In the genomic region with DNA sequence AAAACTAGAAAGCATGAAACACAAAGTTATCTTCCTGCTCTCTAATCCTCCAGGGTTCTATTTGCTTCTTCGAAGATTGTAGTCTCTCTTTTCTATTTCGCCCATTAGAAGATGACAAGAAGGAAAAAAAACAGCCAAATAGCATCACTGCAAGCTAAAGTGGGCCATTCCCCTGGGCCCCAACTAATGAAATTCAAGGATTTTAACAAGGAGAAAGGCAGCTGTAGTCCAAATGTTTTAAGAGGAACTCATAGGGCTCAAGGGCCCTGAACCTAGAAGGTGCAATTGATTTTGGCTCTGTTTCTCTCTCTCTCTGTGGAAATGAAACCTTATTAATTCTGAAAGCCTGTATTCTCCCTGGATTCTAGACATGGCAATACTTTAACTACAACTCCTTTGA, we compare ENCODE assay signal across 11 cellular contexts. TPM values are rescaled to one million over a fixed set of nuclear protein-coding genes. Genes with fewer than 3 reads are reported as not detected.
DNase-seq lines count a peak whose midpoint lies in the region; ATAC-seq and TF ChIP-seq lines count a peak whose summit lies in the region.
"Had no signal": no experiment of that assay in that cellular context is flagged by ENCODE, and none has a peak within 500 bp of the region (broad histone marks: within the 10 kb centered on the region; RNA-seq: fewer than 3 reads in every experiment).

No MANE protein-coding gene starts in this region.

- intact Hi-C loops in ascending aorta (cut with DNase I) (loop anchor here (2.0 to 10.0 kb wide), 5 partner anchors 66 to 231 kb away; a partner anchor contains a TSS), left ventricle myocardium inferior (cut with micrococcal nuclease) (no loop called here)

- no peak overlapping the region for H3K27ac ChIP-seq in GM23338 (ENCODE audit: low read depth)
- peak overlapping the region; percentile 82 to 84 for H3K27ac ChIP-seq in ascending aorta
- H3K27ac ChIP-seq in left ventricle myocardium inferior (replicated peaks), result peak overlapping the region; percentile 48
- H3K27ac ChIP-seq in skeletal muscle tissue (ENCODE audit: low read depth, low read length), result peak overlapping the region; percentile 54

- peak overlapping the region; percentile 70; the same call in 1 of the 2 replicates for H2AFZ ChIP-seq in GM23338

- no peaks in the 10 kb centered on the region for H3K9me3 ChIP-seq in ascending aorta
- H3K9me3 ChIP-seq in left ventricle myocardium inferior (replicated peaks), result no peaks in the 10 kb centered on the region
- no peaks in the 10 kb centered on the region for H3K9me3 ChIP-seq in skeletal muscle tissue (ENCODE audit: control insufficient read depth in 3 of 3, low read length in 3 of 3)

- no peak overlapping the region for H3K4me3 ChIP-seq in GM23338
- H3K4me3 ChIP-seq in ascending aorta, result no peak overlapping the region
- no peak overlapping the region for H3K4me3 ChIP-seq in left ventricle myocardium inferior
- H3K4me3 ChIP-seq in skeletal muscle tissue (ENCODE audit: low read length in 3 of 3), result no peak overlapping the region

- no peaks in the 10 kb centered on the region for H3K36me3 Mint-ChIP-seq in GM23338 (ENCODE audit: low read depth)

- H3K4me2 ChIP-seq in GM23338, result no peak overlapping the region

- H3K4me1 ChIP-seq in GM23338 (ENCODE audit: insufficient read depth) (peaks cover 14% of the 10 kb centered on the region), ascending aorta (peaks cover 0 to 27% of the 10 kb centered on the region in 2 donors), left ventricle myocardium inferior (peaks cover 21% of the 10 kb centered on the region), skeletal muscle tissue (ENCODE audit: control insufficient read depth in 3 of 3, insufficient read depth in 3 of 3, low read length in 3 of 3) (no peaks in the 10 kb centered on the region)

- no peak overlapping the region for H3K4me3 Mint-ChIP-seq in GM23338
- H3K4me3 Mint-ChIP-seq: CD4-positive, CD25-positive, alpha-beta regulatory T cell had no signal

- H3K79me2 ChIP-seq in GM23338 (replicated peaks; ENCODE audit: insufficient read depth), result no peaks in the 10 kb centered on the region

- H3K9me3 Mint-ChIP-seq in GM23338, result no peaks in the 10 kb centered on the region
- H3K9me3 Mint-ChIP-seq: CD4-positive, CD25-positive, alpha-beta regulatory T cell; IgD-negative memory B cell had no signal

- no peaks in the 10 kb centered on the region for H3F3A ChIP-seq in GM23338 (replicated peaks; ENCODE audit: low read depth)

- ATAC-seq in GM23338 (no peak), HG03442 (IDR thresholded peaks at IDR 0.05; ENCODE audit: unreplicated experiment) (no peak)

- no peak overlapping the region for H3K9ac ChIP-seq in skeletal muscle tissue (ENCODE audit: low read depth in 1 of 3, low read length in 3 of 3)

- H3K27me3 ChIP-seq in GM23338 (ENCODE audit: insufficient read depth) (no peaks in the 10 kb centered on the region), ascending aorta (no peaks in the 10 kb centered on the region), left ventricle myocardium inferior (ENCODE audit: low read depth) (no peaks in the 10 kb centered on the region), skeletal muscle tissue (ENCODE audit: control insufficient read depth in 3 of 3, insufficient read depth in 3 of 3, low read length in 3 of 3) (no peaks in the 10 kb centered on the region)

- no peaks in the 10 kb centered on the region for H4K20me1 ChIP-seq in GM23338 (replicated peaks; ENCODE audit: insufficient read depth)

- H3K36me3 ChIP-seq in GM23338 (ENCODE audit: insufficient read depth), result no peaks in the 10 kb centered on the region
- no peaks in the 10 kb centered on the region for H3K36me3 ChIP-seq in ascending aorta
- H3K36me3 ChIP-seq in left ventricle myocardium inferior, result no peaks in the 10 kb centered on the region
- no peaks in the 10 kb centered on the region for H3K36me3 ChIP-seq in skeletal muscle tissue (ENCODE audit: control insufficient read depth in 3 of 3, insufficient read depth in 3 of 3, low read length in 3 of 3)

- H3K27ac Mint-ChIP-seq in GM23338, result no peak overlapping the region
- H3K27ac Mint-ChIP-seq: CD4-positive, CD25-positive, alpha-beta regulatory T cell; IgD-negative memory B cell had no signal

- H3K27me3 Mint-ChIP-seq in GM23338 (ENCODE audit: insufficient read depth, low read depth, poor library complexity), result no peaks in the 10 kb centered on the region
- H3K27me3 Mint-ChIP-seq: CD4-positive, CD25-positive, alpha-beta regulatory T cell; IgD-negative memory B cell had no signal

- DNase-seq in GM23338 (ENCODE audit: low spot score) (no peak), ascending aorta (ENCODE audit: low spot score in 2 of 2) (no peak), left ventricle myocardium inferior (no peak), NCI-H2107 treated with DMSO at 0.1 percent for 48 hours (lab: John Stamatoyannopoulos, UW; ENCODE audit: unreplicated experiment) (no peak), SW480 (ENCODE audit: low spot score) (no peak)
- no peak for DNase-seq in activated CD4-positive, CD25-positive, alpha-beta regulatory T cell (lab: John Stamatoyannopoulos, UW)
- DNase-seq: CD4-positive, CD25-positive, alpha-beta regulatory T cell; NCI-H1694 treated with DMSO at 0.1 percent for 48 hours had no signal

- H3K4me1 Mint-ChIP-seq in GM23338, result peaks cover 10% of the 10 kb centered on the region
- H3K4me1 Mint-ChIP-seq: CD4-positive, CD25-positive, alpha-beta regulatory T cell; IgD-negative memory B cell had no signal

- TF ChIP-seq CTCF in GM23338 (conservative IDR thresholded peaks at IDR 0.05; ENCODE audit: low read depth in 2 of 2), result no peak
- no peak for TF ChIP-seq CTCF in ascending aorta (IDR thresholded peaks at IDR 0.05)
- no peak for TF ChIP-seq CTCF in left ventricle myocardium inferior (IDR thresholded peaks at IDR 0.05; ENCODE audit: borderline replicate concordance)

- H3K9me2 ChIP-seq in GM23338 (ENCODE audit: insufficient read depth), result 0 out of 2 replicates have a peak, but pooled peaks cover 9% of the 10 kb centered on the region

TF ChIP-seq in GM23338, 12 proteins besides CTCF, POLR2A, EP300 and RAD21 (continues in another document):
- TF ChIP-seq NANOG (IDR thresholded peaks at IDR 0.05; ENCODE audit: borderline replicate concordance), result no peak
- no peak for TF ChIP-seq EZH2phosphoT487 (IDR thresholded peaks at IDR 0.05; ENCODE audit: unreplicated experiment)
- TF ChIP-seq, protein P1, sequence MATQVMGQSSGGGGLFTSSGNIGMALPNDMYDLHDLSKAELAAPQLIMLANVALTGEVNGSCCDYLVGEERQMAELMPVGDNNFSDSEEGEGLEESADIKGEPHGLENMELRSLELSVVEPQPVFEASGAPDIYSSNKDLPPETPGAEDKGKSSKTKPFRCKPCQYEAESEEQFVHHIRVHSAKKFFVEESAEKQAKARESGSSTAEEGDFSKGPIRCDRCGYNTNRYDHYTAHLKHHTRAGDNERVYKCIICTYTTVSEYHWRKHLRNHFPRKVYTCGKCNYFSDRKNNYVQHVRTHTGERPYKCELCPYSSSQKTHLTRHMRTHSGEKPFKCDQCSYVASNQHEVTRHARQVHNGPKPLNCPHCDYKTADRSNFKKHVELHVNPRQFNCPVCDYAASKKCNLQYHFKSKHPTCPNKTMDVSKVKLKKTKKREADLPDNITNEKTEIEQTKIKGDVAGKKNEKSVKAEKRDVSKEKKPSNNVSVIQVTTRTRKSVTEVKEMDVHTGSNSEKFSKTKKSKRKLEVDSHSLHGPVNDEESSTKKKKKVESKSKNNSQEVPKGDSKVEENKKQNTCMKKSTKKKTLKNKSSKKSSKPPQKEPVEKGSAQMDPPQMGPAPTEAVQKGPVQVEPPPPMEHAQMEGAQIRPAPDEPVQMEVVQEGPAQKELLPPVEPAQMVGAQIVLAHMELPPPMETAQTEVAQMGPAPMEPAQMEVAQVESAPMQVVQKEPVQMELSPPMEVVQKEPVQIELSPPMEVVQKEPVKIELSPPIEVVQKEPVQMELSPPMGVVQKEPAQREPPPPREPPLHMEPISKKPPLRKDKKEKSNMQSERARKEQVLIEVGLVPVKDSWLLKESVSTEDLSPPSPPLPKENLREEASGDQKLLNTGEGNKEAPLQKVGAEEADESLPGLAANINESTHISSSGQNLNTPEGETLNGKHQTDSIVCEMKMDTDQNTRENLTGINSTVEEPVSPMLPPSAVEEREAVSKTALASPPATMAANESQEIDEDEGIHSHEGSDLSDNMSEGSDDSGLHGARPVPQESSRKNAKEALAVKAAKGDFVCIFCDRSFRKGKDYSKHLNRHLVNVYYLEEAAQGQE (IDR thresholded peaks at IDR 0.05; ENCODE audit: unreplicated experiment), result no peak
- TF ChIP-seq ZNF331 (CRISPR knock-in tag; IDR thresholded peaks at IDR 0.05; ENCODE audit: low read depth), result no peak

RNA-seq across cellular contexts. Expression of a gene that starts 53.6 kb away (rescaled TPM):
- total RNA-seq in GM23338 (2014; rRNA removed; shearing (Covaris generic)), result 0.23 and 1.8 TPM in 2 replicates
- polyA plus RNA-seq in GM23338 (2016; fragmentation: Nextera tagmentation; extraction: Ambion mirVana), result 0.06 and 0.47 TPM in 2 replicates
- total RNA-seq in ascending aorta, result 6.8 TPM
- total RNA-seq in left ventricle myocardium inferior, result 0.44 TPM
- total RNA-seq in skeletal muscle tissue, result 4.2 TPM
- polyA plus RNA-seq: IgD-negative memory B cell had no signal
